In genomic region chr5:9192286-9192685, GRCh38 we compare ENCODE assay signal across 13 cellular contexts.
"Had no signal": no experiment of that assay in that cellular context is flagged by ENCODE, and none has a peak within 500 bp of the region (broad histone marks: within the 10 kb centered on the region; RNA-seq: fewer than 3 reads in every experiment).

No MANE protein-coding gene starts in this region.

- H3K27ac ChIP-seq: ascending aorta, breast epithelium, tibial nerve had no signal

- ATAC-seq: activated CD4-positive, alpha-beta T cell treated with anti-CD3 and anti-CD28 coated beads for 36 hours had no signal

- DNase-seq: activated CD4-positive, alpha-beta T cell treated with anti-CD3 and anti-CD28 coated beads for 36 hours; activated CD4-positive, alpha-beta T cell treated with anti-CD3 and anti-CD28 coated beads, Interleukin-2, amount 50 U/mL, for 48 hours; activated gamma-delta T cell; cortex of kidney; erythroblast; posterior cingulate gyrus; stimulated activated CD4-positive, alpha-beta T cell treated with anti-CD3 and anti-CD28 coated beads, Interleukin-12 subunit alpha, Interleukin-12 subunit beta, amount 100 ng/mL, for 4 hours; stimulated activated CD4-positive, alpha-beta T cell treated with anti-CD3 and anti-CD28 coated beads, Interleukin-1b, Interleukin-23, amount 100 ng/mL, for 48 hours; stimulated activated CD8-positive, alpha-beta memory T cell treated with anti-CD3 and anti-CD28 coated beads, Interleukin-4, amount 100 ng/mL, for 48 hours; stimulated activated naive CD4-positive, alpha-beta T cell had no signal
